In the genomic region with DNA sequence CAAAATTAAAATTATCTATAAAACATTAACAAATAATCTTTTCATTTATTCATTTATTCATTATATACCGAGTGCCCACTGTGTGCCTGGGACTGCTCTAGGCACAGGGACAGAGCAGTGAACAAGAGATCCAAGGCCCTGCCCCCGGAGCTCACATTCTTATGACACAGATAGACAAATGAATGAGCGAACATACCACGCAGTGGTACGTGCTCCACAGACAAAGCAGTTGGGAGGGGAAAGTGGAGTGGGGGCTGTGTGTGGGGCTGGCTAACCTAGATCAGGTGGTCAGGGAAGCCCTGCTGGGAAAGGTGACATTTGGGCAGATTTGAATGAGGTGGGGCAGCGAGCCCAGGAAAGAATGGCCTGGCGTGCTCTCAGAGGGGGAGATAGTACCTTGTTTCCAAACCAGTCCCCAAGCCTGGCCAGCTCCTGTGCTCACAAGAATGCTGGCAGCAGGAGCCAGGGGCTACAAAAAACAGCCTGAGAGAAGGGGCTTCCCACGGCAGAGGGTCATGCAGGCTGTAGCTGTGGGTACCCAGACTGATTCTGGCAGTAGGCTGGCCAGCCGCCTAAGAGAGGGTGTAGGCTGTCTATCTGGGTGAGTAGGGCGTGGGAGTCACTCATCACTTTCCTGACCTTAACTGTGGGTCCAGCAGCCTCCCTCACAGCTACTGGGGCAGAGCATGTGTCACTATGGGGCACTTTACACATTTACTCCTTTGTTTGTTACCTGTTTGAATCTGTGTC, we compare ENCODE assay signal across 22 cellular contexts. TPM values are rescaled to one million over a fixed set of nuclear protein-coding genes. Genes with fewer than 3 reads are reported as not detected.
DNase-seq lines count a peak whose midpoint lies in the region; ATAC-seq, FAIRE-seq and TF ChIP-seq lines count a peak whose summit lies in the region.
"Had no signal": no experiment of that assay in that cellular context is flagged by ENCODE, and none has a peak within 500 bp of the region (broad histone marks: within the 10 kb centered on the region; RNA-seq: fewer than 3 reads in every experiment).

No MANE protein-coding gene starts in this region.

- H3K4me3 ChIP-seq in GM23338 (no peak overlapping the region), coronary artery (no peak overlapping the region), osteoblast (ENCODE audit: insufficient read depth, low read length) (no peak overlapping the region)
- H3K4me3 ChIP-seq: dorsolateral prefrontal cortex, gastrocnemius medialis, tibial nerve had no signal

- H4K20me1 ChIP-seq in GM23338 (replicated peaks; ENCODE audit: insufficient read depth) (no peaks in the 10 kb centered on the region), osteoblast (ENCODE audit: insufficient read depth, low read length) (peaks cover 2% of the 10 kb centered on the region)

- H3K9me3 ChIP-seq in osteoblast (ENCODE audit: low read depth, low read length): no peaks in the 10 kb centered on the region
- H3K9me3 ChIP-seq: gastrocnemius medialis, tibial nerve had no signal

- no peak for TF ChIP-seq CTCF in GM23338 (conservative IDR thresholded peaks at IDR 0.05; ENCODE audit: low read depth in 2 of 2)
- no peak for TF ChIP-seq CTCF in coronary artery (IDR thresholded peaks at IDR 0.05)
- no peak for TF ChIP-seq CTCF in osteoblast (IDR thresholded peaks at IDR 0.05; ENCODE audit: extremely low read depth, low read depth, low read length)

- H3K4me1 Mint-ChIP-seq in GM23338: peaks cover 45% of the 10 kb centered on the region
- H3K4me1 Mint-ChIP-seq: stimulated activated naive B cell treated with anti-CD40 and anti-IgM and Interleukin-4, amounts not matched to agents 10 μg/mL and 1 μg/mL and 100 μg/mL, for 72 hours had no signal

- no peak overlapping the region; the same call in 2 of the 3 replicates for H3K4me3 Mint-ChIP-seq in GM23338
- H3K4me3 Mint-ChIP-seq: CD4-positive, CD25-positive, alpha-beta regulatory T cell; nephron; stimulated activated naive B cell treated with anti-CD40 and anti-IgM and Interleukin-4, amounts not matched to agents 10 μg/mL and 1 μg/mL and 100 μg/mL, for 72 hours had no signal

- H3K79me2 ChIP-seq in GM23338 (replicated peaks; ENCODE audit: insufficient read depth) (no peaks in the 10 kb centered on the region), osteoblast (ENCODE audit: insufficient read depth, low read length) (no peaks in the 10 kb centered on the region)

- no peaks in the 10 kb centered on the region for H3K9me2 ChIP-seq in GM23338 (ENCODE audit: insufficient read depth)

- H3K27ac Mint-ChIP-seq in GM23338: peak overlapping the region; percentile 50; the same call in 1 of the 2 replicates
- H3K27ac Mint-ChIP-seq: nephron; stimulated activated naive B cell treated with anti-CD40 and anti-IgM and Interleukin-4, amounts not matched to agents 10 μg/mL and 1 μg/mL and 100 μg/mL, for 72 hours had no signal

- H3K27me3 ChIP-seq in GM23338 (ENCODE audit: insufficient read depth): no peaks in the 10 kb centered on the region
- no peaks in the 10 kb centered on the region for H3K27me3 ChIP-seq in osteoblast (ENCODE audit: insufficient read depth, low read length)

- H3K4me1 ChIP-seq in GM23338 (ENCODE audit: insufficient read depth) (peaks cover 19% of the 10 kb centered on the region), osteoblast (ENCODE audit: insufficient read depth, low read length) (peaks cover 51% of the 10 kb centered on the region)

- DNase-seq in GM23338 (ENCODE audit: low spot score) (no peak), RCC 7860 (ENCODE audit: low spot score) (peak; percentile 23), coronary artery (ENCODE audit: low spot score) (no peak), osteoblast (ENCODE audit: insufficient read length, low spot score, missing footprints) (no peak), NCI-H146 treated with DMSO at 0.1 percent for 48 hours (lab: John Stamatoyannopoulos, UW; ENCODE audit: unreplicated experiment) (no peak), NOMO-1 (lab: John Stamatoyannopoulos, UW; ENCODE audit: unreplicated experiment in 2 of 2) (no peak)
- DNase-seq in stimulated activated CD4-positive, alpha-beta T cell treated with anti-CD3 and anti-CD28 coated beads, Interleukin-2, amount 100 ng/mL, for 48 hours: no peak
- DNase-seq: activated CD4-positive, alpha-beta T cell treated with anti-CD3 and anti-CD28 coated beads, Interleukin-2, amount 50 U/mL, for 1 hour; activated CD8-positive, alpha-beta memory T cell treated with anti-CD3 and anti-CD28 coated beads, Interleukin-2, amount 50 U/mL, for 4 hours; activated effector memory CD4-positive, alpha-beta T cell treated with anti-CD3 and anti-CD28 coated beads, Interleukin-2, amount 50 U/mL, for 16 hours; CD4-positive, CD25-positive, alpha-beta regulatory T cell; dorsolateral prefrontal cortex; gastrocnemius medialis; midbrain; NCI-H2107; NCI-H526; stimulated activated naive B cell treated with anti-CD40 and anti-IgM and Interleukin-4, amounts not matched to agents 10 μg/mL and 1 μg/mL and 100 μg/mL, for 72 hours had no signal

- H3K36me3 Mint-ChIP-seq in GM23338 (ENCODE audit: low read depth): no peaks in the 10 kb centered on the region
- H3K36me3 Mint-ChIP-seq: CD4-positive, CD25-positive, alpha-beta regulatory T cell; stimulated activated naive B cell treated with anti-CD40 and anti-IgM and Interleukin-4, amounts not matched to agents 10 μg/mL and 1 μg/mL and 100 μg/mL, for 72 hours had no signal

- H3K27me3 Mint-ChIP-seq in GM23338 (ENCODE audit: insufficient read depth, low read depth, poor library complexity): peaks cover 17% of the 10 kb centered on the region

- H3F3A ChIP-seq in GM23338 (replicated peaks; ENCODE audit: low read depth): 0 out of 2 replicates have a peak, but pooled peaks cover 3% of the 10 kb centered on the region

- H3K4me2 ChIP-seq in GM23338 (peak overlapping the region; percentile 49; the same call in 1 of the 2 replicates), osteoblast (ENCODE audit: insufficient read depth, low read length) (no peak overlapping the region)

- H3K9me3 Mint-ChIP-seq in GM23338: no peaks in the 10 kb centered on the region
- H3K9me3 Mint-ChIP-seq: nephron; stimulated activated naive B cell treated with anti-CD40 and anti-IgM and Interleukin-4, amounts not matched to agents 10 μg/mL and 1 μg/mL and 100 μg/mL, for 72 hours had no signal

- H3K27ac ChIP-seq in GM23338 (ENCODE audit: low read depth) (no peak overlapping the region), coronary artery (peak overlapping the region; percentile 26 to 85), osteoblast (ENCODE audit: low read depth, low read length) (peak overlapping the region; percentile 91)
- H3K27ac ChIP-seq: dorsolateral prefrontal cortex, tibial nerve, VCaP had no signal

- H3K36me3 ChIP-seq in GM23338 (ENCODE audit: insufficient read depth) (no peaks in the 10 kb centered on the region), osteoblast (ENCODE audit: insufficient read depth, low read length) (no peaks in the 10 kb centered on the region)
- H3K36me3 ChIP-seq: gastrocnemius medialis, tibial nerve had no signal

- FAIRE-seq in RCC 7860 (lab: Jason Lieb, UNC): no peak
- FAIRE-seq: GM12891 had no signal

- H2AFZ ChIP-seq in GM23338 (0 out of 2 replicates have a peak overlapping the region, but pooled peaks have one; percentile 52), osteoblast (ENCODE audit: low read length) (no peak overlapping the region)

- ATAC-seq in GM23338: peak; percentile 13
- ATAC-seq in HG03139 (IDR thresholded peaks at IDR 0.05; ENCODE audit: unreplicated experiment): no peak
- ATAC-seq: gastrocnemius medialis; stimulated activated naive B cell treated with anti-CD40 and anti-IgM and Interleukin-4, amounts not matched to agents 10 μg/mL and 1 μg/mL and 100 μg/mL, for 72 hours had no signal

TF ChIP-seq in GM23338, 12 proteins besides CTCF, POLR2A, EP300 and RAD21 (continues in another document):
- TF ChIP-seq, protein P1, sequence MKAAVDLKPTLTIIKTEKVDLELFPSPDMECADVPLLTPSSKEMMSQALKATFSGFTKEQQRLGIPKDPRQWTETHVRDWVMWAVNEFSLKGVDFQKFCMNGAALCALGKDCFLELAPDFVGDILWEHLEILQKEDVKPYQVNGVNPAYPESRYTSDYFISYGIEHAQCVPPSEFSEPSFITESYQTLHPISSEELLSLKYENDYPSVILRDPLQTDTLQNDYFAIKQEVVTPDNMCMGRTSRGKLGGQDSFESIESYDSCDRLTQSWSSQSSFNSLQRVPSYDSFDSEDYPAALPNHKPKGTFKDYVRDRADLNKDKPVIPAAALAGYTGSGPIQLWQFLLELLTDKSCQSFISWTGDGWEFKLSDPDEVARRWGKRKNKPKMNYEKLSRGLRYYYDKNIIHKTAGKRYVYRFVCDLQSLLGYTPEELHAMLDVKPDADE (IDR thresholded peaks at IDR 0.05): no peak

RNA-seq across cellular contexts. Expression of a gene that starts 57.8 kb away (rescaled TPM):
- total RNA-seq in GM23338 (2014; rRNA removed; shearing (Covaris generic)): 257 and 280 TPM in 2 replicates
- polyA plus RNA-seq in GM23338 (2016; fragmentation: Nextera tagmentation; extraction: Ambion mirVana): 121 and 129 TPM in 2 replicates
- total RNA-seq in osteoblast: 444 and 447 TPM in 2 replicates
